Comparison of ENCODE assay signal across 17 cellular contexts in genomic region chr11:18798941-18799469, GRCh38. TPM values are rescaled to one million over a fixed set of nuclear protein-coding genes. Genes with fewer than 3 reads are reported as not detected.
DNase-seq lines count a peak whose midpoint lies in the region; ATAC-seq, FAIRE-seq and TF ChIP-seq lines count a peak whose summit lies in the region.
"Had no signal": no experiment of that assay in that cellular context is flagged by ENCODE, and none has a peak within 500 bp of the region (broad histone marks: within the 10 kb centered on the region; RNA-seq: fewer than 3 reads in every experiment).

No MANE protein-coding gene starts in this region.

- no peak overlapping the region for H2AFZ ChIP-seq in mammary epithelial cell (ENCODE audit: low read depth, low read length)

- H3K79me2 ChIP-seq in mammary epithelial cell (ENCODE audit: insufficient read depth, low read length): no peaks in the 10 kb centered on the region

- H3K27me3 Mint-ChIP-seq in MCF 10A (ENCODE audit: insufficient read depth, unreplicated experiment) (peaks cover 76% of the 10 kb centered on the region), osteocyte (ENCODE audit: unreplicated experiment) (peaks cover 65% of the 10 kb centered on the region), progenitor cell of endocrine pancreas (peaks cover 38% of the 10 kb centered on the region)

- H3K4me2 ChIP-seq in mammary epithelial cell (ENCODE audit: insufficient read depth, low read depth, low read length): no peak overlapping the region

- intact Hi-C loops in mammary epithelial cell (cut with micrococcal nuclease) (no loop called here), MCF 10A (cut with micrococcal nuclease) (no loop called here), left colon (cut with DNase I, micrococcal nuclease) (no loop called here)

- DNase-seq in mammary epithelial cell (peak; percentile 64), MCF 10A (ENCODE audit: unreplicated experiment) (no peak), GM13977 (ENCODE audit: low spot score) (peak; percentile 4), bronchial epithelial cell (ENCODE audit: low read depth) (peak; percentile 96), osteocyte (ENCODE audit: extremely low spot score, unreplicated experiment) (peak; percentile 27), left colon (no peak), progenitor cell of endocrine pancreas (ENCODE audit: low spot score, unreplicated experiment) (no peak)
- no peak for DNase-seq in effector CD8-positive, alpha-beta T cell (lab: John Stamatoyannopoulos, UW)
- DNase-seq: KG1, MG63, NCI-H1092 treated with DMSO at 0.1 percent for 48 hours, NCI-H1694 treated with DMSO at 0.1 percent for 48 hours, NCI-H748 treated with DMSO at 0.1 percent for 48 hours, SHP77 had no signal

- H3K4me1 Mint-ChIP-seq in MCF 10A (ENCODE audit: insufficient read depth, unreplicated experiment) (no peaks in the 10 kb centered on the region), osteocyte (ENCODE audit: unreplicated experiment) (no peaks in the 10 kb centered on the region), progenitor cell of endocrine pancreas (ENCODE audit: low read depth) (peaks cover 4% of the 10 kb centered on the region)

- POLR2A ChIA-PET in MCF 10A (lab: Yijun Ruan, JAX): no interaction called here

- H3K27me3 ChIP-seq in mammary epithelial cell (ENCODE audit: insufficient read depth, low read length): peaks cover 4% of the 10 kb centered on the region
- peaks cover 5% of the 10 kb centered on the region for H3K27me3 ChIP-seq in bronchial epithelial cell (ENCODE audit: control insufficient read depth, insufficient read depth, low read length)
- H3K27me3 ChIP-seq: MG63 had no signal

- H3K9me3 Mint-ChIP-seq in MCF 10A (ENCODE audit: unreplicated experiment): no peaks in the 10 kb centered on the region
- no peaks in the 10 kb centered on the region for H3K9me3 Mint-ChIP-seq in osteocyte (ENCODE audit: unreplicated experiment)
- H3K9me3 Mint-ChIP-seq in progenitor cell of endocrine pancreas (ENCODE audit: low read depth): no peaks in the 10 kb centered on the region

- no TSS peak for BruUV-seq in mammary epithelial cell (replicated peaks; lab: Mats Ljungman, UMichigan)
- no TSS peak for BruUV-seq in MCF 10A (replicated peaks; lab: Mats Ljungman, UMichigan)

- dilution Hi-C loops in mammary epithelial cell (cut with HindIII; ENCODE audit: low sequenced_read_pairs): no loop called here

- TF ChIP-seq CTCF in mammary epithelial cell (conservative IDR thresholded peaks at IDR 0.05 in 1 of 2, IDR thresholded peaks at IDR 0.05 in 1 of 2; ENCODE audit: extremely low read depth in 1 of 2, insufficient read depth in 1 of 2, low read depth in 1 of 2, low read length in 2 of 2): peak in 1 of 2 donors; percentile 13
- no peak for TF ChIP-seq CTCF in MCF 10A (IDR thresholded peaks at IDR 0.05; ENCODE audit: unreplicated experiment)
- TF ChIP-seq CTCF in GM13977 (IDR thresholded peaks at IDR 0.05; ENCODE audit: extremely low read depth, insufficient read depth, missing control alignments): no peak
- TF ChIP-seq CTCF in bronchial epithelial cell (IDR thresholded peaks at IDR 0.05; ENCODE audit: insufficient read depth, low read length, severe bottlenecking): no peak
- TF ChIP-seq CTCF in osteocyte (IDR thresholded peaks at IDR 0.05): no peak
- TF ChIP-seq CTCF in progenitor cell of endocrine pancreas (IDR thresholded peaks at IDR 0.05; ENCODE audit: unreplicated experiment): no peak

- H3K9me3 ChIP-seq in mammary epithelial cell (replicated peaks; ENCODE audit: insufficient read depth, low read length): no peaks in the 10 kb centered on the region
- H3K9me3 ChIP-seq: MG63 had no signal

- no peak for FAIRE-seq in bronchial epithelial cell (lab: Jason Lieb, UNC)
- FAIRE-seq: H1 had no signal

- H3K36me3 ChIP-seq in mammary epithelial cell (ENCODE audit: insufficient read depth, low read length): no peaks in the 10 kb centered on the region
- no peaks in the 10 kb centered on the region for H3K36me3 ChIP-seq in bronchial epithelial cell (ENCODE audit: control insufficient read depth, insufficient read depth, low read length)
- H3K36me3 ChIP-seq: MG63 had no signal

- no peaks in the 10 kb centered on the region for H3K4me1 ChIP-seq in mammary epithelial cell (ENCODE audit: insufficient read depth, low read length)

- no peak overlapping the region for H3K4me3 ChIP-seq in mammary epithelial cell (replicated peaks in 1 of 3; ENCODE audit: insufficient read depth in 1 of 3, low read depth in 2 of 3, low read length in 3 of 3)
- H3K4me3 ChIP-seq in bronchial epithelial cell (ENCODE audit: low read depth, low read length): no peak overlapping the region
- H3K4me3 ChIP-seq: MG63 had no signal

- no peak for ATAC-seq in left colon

- CTCF ChIA-PET in mammary epithelial cell (lab: Charles Lee; ENCODE audit: low non-redundant PET): interaction anchor here (0.5 to 0.7 kb wide), 3 partner anchors 19 to 1481 kb away, joined by 3 to 4 read pairs (median 3); no protein-coding TSS in a partner anchor
- CTCF ChIA-PET in MCF 10A (lab: Yijun Ruan, JAX): interaction anchor here (0.8 to 2.3 kb wide), 6 partner anchors 15 to 683 kb away, joined by 3 to 11 read pairs (median 5); no protein-coding TSS in a partner anchor

- H3K36me3 Mint-ChIP-seq in MCF 10A (ENCODE audit: insufficient read depth, unreplicated experiment) (no peaks in the 10 kb centered on the region), osteocyte (ENCODE audit: unreplicated experiment) (no peaks in the 10 kb centered on the region), progenitor cell of endocrine pancreas (ENCODE audit: insufficient read depth) (no peaks in the 10 kb centered on the region)

- no peaks in the 10 kb centered on the region for H4K20me1 ChIP-seq in mammary epithelial cell (ENCODE audit: insufficient read depth, low read length)

- H3K27ac ChIP-seq in mammary epithelial cell (ENCODE audit: insufficient read depth, low read depth, low read length): no peak overlapping the region

- H3K4me3 Mint-ChIP-seq in MCF 10A (ENCODE audit: unreplicated experiment) (no peak overlapping the region), osteocyte (ENCODE audit: unreplicated experiment) (no peak overlapping the region), progenitor cell of endocrine pancreas (ENCODE audit: low read depth) (no peak overlapping the region)

- 79% methylated on average over 2 of the region's 2 CpGs for WGBS in mammary epithelial cell (ENCODE audit: low coverage, missing lambda C conversion rate)

- in situ Hi-C loops in mammary epithelial cell (cut with MboI; ENCODE audit: low sequenced_read_pairs in 2 of 2): no loop called here
- in situ Hi-C loops in GM13977 (cut with MboI; ENCODE audit: low pct_unique_long_range_greater_than_20kb, low sequenced_read_pairs, unreplicated experiment): no loop called here

- no peak overlapping the region for H3K9ac ChIP-seq in mammary epithelial cell (ENCODE audit: insufficient read depth, low read length)

- H3K27ac Mint-ChIP-seq in MCF 10A (ENCODE audit: low read depth, unreplicated experiment) (no peak overlapping the region), osteocyte (ENCODE audit: unreplicated experiment) (no peak overlapping the region), progenitor cell of endocrine pancreas (no peak overlapping the region)

RNA-seq across cellular contexts. Expression of gene PTPN5, which starts 7.4 kb away (rescaled TPM):
- not detected for total RNA-seq in mammary epithelial cell
- not detected for polyA plus RNA-seq in mammary epithelial cell
- polyA minus RNA-seq in mammary epithelial cell: not detected
- not detected in 2 replicates for total RNA-seq in MCF 10A (2022)
- total RNA-seq in bronchial epithelial cell: not detected in 2 replicates
- not detected in 2 replicates for total RNA-seq in osteocyte
- total RNA-seq in left colon: under 1 TPM; 0.18 to 0.22 TPM
- 11.3 and 12.6 TPM in 2 replicates for total RNA-seq in progenitor cell of endocrine pancreas
- polyA plus RNA-seq: AG04450, BJ had no signal

Comparison
In these comparisons a context has a peak if more than half of its experiments do, and no peak if none do; other contexts are left out.
1. DNase-seq: peak in mammary epithelial cell (single experiment), GM13977 (single experiment), bronchial epithelial cell (single experiment) and osteocyte (single experiment); none in MCF 10A (single experiment), effector CD8-positive, alpha-beta T cell (single experiment), left colon (0 of 2) and progenitor cell of endocrine pancreas (single experiment).
2. RNA of gene PTPN5, which starts 7.4 kb away (total RNA-seq): 11.3 to 12.6 TPM in progenitor cell of endocrine pancreas; 0.18 to 0.22 TPM in left colon, not detected in mammary epithelial cell, not detected in MCF 10A, not detected in bronchial epithelial cell and not detected in osteocyte; every median in the first group is over 10 times any median in the second.